1 cellular context compared by ENCODE assay signal in the genomic region with DNA sequence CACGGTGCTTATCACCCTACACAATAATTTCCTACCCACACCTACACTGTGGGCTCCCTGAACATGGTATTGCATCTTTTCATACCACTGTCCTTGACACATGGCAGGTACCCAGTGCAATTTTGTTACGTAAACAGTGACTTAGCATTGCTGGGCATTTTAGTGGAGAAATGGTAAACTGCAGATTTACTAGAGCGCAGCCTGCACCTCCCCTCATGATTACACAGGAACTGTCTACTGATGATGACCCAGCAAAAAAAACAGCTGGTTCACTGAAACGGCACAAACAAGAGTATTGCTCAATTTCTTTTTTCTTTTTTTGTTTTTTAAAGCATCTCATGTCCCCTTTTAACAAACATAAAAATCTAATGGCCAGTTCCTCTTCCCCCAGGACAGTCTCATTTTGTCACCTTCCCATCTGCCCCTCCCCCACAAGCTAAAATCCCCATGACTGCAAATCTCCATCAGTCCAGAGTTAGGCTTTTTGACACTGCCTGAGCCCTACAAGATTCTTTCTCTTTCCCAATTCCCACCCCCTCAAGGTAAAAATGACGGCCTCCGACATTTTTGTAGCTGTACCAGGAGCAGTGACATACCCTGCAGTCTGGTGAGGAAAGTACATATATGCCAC.
TF ChIP-seq lines count a peak whose summit lies in the region.

No MANE protein-coding gene starts in this region.

TF ChIP-seq in HepG2, 621 proteins besides CTCF, POLR2A, EP300 and RAD21 (continued from another document):
- TF ChIP-seq, protein P1, sequence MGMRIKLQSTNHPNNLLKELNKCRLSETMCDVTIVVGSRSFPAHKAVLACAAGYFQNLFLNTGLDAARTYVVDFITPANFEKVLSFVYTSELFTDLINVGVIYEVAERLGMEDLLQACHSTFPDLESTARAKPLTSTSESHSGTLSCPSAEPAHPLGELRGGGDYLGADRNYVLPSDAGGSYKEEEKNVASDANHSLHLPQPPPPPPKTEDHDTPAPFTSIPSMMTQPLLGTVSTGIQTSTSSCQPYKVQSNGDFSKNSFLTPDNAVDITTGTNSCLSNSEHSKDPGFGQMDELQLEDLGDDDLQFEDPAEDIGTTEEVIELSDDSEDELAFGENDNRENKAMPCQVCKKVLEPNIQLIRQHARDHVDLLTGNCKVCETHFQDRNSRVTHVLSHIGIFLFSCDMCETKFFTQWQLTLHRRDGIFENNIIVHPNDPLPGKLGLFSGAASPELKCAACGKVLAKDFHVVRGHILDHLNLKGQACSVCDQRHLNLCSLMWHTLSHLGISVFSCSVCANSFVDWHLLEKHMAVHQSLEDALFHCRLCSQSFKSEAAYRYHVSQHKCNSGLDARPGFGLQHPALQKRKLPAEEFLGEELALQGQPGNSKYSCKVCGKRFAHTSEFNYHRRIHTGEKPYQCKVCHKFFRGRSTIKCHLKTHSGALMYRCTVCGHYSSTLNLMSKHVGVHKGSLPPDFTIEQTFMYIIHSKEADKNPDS (CRISPR knock-in tag; IDR thresholded peaks at IDR 0.05), result no peak
- TF ChIP-seq, protein P2, sequence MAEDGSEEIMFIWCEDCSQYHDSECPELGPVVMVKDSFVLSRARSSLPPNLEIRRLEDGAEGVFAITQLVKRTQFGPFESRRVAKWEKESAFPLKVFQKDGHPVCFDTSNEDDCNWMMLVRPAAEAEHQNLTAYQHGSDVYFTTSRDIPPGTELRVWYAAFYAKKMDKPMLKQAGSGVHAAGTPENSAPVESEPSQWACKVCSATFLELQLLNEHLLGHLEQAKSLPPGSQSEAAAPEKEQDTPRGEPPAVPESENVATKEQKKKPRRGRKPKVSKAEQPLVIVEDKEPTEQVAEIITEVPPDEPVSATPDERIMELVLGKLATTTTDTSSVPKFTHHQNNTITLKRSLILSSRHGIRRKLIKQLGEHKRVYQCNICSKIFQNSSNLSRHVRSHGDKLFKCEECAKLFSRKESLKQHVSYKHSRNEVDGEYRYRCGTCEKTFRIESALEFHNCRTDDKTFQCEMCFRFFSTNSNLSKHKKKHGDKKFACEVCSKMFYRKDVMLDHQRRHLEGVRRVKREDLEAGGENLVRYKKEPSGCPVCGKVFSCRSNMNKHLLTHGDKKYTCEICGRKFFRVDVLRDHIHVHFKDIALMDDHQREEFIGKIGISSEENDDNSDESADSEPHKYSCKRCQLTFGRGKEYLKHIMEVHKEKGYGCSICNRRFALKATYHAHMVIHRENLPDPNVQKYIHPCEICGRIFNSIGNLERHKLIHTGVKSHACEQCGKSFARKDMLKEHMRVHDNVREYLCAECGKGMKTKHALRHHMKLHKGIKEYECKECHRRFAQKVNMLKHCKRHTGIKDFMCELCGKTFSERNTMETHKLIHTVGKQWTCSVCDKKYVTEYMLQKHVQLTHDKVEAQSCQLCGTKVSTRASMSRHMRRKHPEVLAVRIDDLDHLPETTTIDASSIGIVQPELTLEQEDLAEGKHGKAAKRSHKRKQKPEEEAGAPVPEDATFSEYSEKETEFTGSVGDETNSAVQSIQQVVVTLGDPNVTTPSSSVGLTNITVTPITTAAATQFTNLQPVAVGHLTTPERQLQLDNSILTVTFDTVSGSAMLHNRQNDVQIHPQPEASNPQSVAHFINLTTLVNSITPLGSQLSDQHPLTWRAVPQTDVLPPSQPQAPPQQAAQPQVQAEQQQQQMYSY (CRISPR knock-in tag; IDR thresholded peaks at IDR 0.05), result no peak
- TF ChIP-seq ZBTB8A (CRISPR knock-in tag; IDR thresholded peaks at IDR 0.05; ENCODE audit: borderline replicate concordance, low read depth) (no peak), ZNF780A (CRISPR knock-in tag; IDR thresholded peaks at IDR 0.05) (no peak), TGIF2 (CRISPR knock-in tag; IDR thresholded peaks at IDR 0.05) (0 out of 2 replicates have a peak, but pooled peaks have one; percentile 48), RARA (CRISPR knock-in tag; IDR thresholded peaks at IDR 0.05) (no peak), BCL6 (CRISPR knock-in tag; IDR thresholded peaks at IDR 0.05) (no peak), NR2C2 (CRISPR knock-in tag; IDR thresholded peaks at IDR 0.05; ENCODE audit: borderline replicate concordance) (no peak), NFE2 (CRISPR knock-in tag; IDR thresholded peaks at IDR 0.05) (peak; percentile 56), ZNF230 (CRISPR knock-in tag; IDR thresholded peaks at IDR 0.05) (no peak), SAP130 (CRISPR knock-in tag; IDR thresholded peaks at IDR 0.05; ENCODE audit: low read depth) (peak; percentile 65)
- TF ChIP-seq, protein P3, sequence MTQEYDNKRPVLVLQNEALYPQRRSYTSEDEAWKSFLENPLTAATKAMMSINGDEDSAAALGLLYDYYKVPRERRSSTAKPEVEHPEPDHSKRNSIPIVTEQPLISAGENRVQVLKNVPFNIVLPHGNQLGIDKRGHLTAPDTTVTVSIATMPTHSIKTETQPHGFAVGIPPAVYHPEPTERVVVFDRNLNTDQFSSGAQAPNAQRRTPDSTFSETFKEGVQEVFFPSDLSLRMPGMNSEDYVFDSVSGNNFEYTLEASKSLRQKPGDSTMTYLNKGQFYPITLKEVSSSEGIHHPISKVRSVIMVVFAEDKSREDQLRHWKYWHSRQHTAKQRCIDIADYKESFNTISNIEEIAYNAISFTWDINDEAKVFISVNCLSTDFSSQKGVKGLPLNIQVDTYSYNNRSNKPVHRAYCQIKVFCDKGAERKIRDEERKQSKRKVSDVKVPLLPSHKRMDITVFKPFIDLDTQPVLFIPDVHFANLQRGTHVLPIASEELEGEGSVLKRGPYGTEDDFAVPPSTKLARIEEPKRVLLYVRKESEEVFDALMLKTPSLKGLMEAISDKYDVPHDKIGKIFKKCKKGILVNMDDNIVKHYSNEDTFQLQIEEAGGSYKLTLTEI (CRISPR knock-in tag; conservative IDR thresholded peaks at IDR 0.05), result no peak
- TF ChIP-seq, protein P4, sequence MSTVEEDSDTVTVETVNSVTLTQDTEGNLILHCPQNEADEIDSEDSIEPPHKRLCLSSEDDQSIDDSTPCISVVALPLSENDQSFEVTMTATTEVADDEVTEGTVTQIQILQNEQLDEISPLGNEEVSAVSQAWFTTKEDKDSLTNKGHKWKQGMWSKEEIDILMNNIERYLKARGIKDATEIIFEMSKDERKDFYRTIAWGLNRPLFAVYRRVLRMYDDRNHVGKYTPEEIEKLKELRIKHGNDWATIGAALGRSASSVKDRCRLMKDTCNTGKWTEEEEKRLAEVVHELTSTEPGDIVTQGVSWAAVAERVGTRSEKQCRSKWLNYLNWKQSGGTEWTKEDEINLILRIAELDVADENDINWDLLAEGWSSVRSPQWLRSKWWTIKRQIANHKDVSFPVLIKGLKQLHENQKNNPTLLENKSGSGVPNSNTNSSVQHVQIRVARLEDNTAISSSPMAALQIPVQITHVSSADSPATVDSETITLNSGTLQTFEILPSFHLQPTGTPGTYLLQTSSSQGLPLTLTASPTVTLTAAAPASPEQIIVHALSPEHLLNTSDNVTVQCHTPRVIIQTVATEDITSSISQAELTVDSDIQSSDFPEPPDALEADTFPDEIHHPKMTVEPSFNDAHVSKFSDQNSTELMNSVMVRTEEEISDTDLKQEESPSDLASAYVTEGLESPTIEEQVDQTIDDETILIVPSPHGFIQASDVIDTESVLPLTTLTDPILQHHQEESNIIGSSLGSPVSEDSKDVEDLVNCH (CRISPR knock-in tag; IDR thresholded peaks at IDR 0.05), result no peak
- TF ChIP-seq, protein P5, sequence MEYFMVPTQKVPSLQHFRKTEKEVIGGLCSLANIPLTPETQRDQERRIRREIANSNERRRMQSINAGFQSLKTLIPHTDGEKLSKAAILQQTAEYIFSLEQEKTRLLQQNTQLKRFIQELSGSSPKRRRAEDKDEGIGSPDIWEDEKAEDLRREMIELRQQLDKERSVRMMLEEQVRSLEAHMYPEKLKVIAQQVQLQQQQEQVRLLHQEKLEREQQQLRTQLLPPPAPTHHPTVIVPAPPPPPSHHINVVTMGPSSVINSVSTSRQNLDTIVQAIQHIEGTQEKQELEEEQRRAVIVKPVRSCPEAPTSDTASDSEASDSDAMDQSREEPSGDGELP (IDR thresholded peaks at IDR 0.05; ENCODE audit: borderline replicate concordance, low read depth), result peak; percentile 76; the same call in 1 of the 2 replicates
- TF ChIP-seq, protein P6, sequence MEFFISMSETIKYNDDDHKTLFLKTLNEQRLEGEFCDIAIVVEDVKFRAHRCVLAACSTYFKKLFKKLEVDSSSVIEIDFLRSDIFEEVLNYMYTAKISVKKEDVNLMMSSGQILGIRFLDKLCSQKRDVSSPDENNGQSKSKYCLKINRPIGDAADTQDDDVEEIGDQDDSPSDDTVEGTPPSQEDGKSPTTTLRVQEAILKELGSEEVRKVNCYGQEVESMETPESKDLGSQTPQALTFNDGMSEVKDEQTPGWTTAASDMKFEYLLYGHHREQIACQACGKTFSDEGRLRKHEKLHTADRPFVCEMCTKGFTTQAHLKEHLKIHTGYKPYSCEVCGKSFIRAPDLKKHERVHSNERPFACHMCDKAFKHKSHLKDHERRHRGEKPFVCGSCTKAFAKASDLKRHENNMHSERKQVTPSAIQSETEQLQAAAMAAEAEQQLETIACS (CRISPR knock-in tag; IDR thresholded peaks at IDR 0.05), result no peak
- TF ChIP-seq, protein P7, sequence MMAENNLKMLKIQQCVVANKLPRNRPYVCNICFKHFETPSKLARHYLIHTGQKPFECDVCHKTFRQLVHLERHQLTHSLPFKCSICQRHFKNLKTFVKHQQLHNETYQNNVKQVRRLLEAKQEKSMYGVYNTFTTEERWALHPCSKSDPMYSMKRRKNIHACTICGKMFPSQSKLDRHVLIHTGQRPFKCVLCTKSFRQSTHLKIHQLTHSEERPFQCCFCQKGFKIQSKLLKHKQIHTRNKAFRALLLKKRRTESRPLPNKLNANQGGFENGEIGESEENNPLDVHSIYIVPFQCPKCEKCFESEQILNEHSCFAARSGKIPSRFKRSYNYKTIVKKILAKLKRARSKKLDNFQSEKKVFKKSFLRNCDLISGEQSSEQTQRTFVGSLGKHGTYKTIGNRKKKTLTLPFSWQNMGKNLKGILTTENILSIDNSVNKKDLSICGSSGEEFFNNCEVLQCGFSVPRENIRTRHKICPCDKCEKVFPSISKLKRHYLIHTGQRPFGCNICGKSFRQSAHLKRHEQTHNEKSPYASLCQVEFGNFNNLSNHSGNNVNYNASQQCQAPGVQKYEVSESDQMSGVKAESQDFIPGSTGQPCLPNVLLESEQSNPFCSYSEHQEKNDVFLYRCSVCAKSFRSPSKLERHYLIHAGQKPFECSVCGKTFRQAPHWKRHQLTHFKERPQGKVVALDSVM (CRISPR knock-in tag; IDR thresholded peaks at IDR 0.05), result no peak
